ENCODE assay signal across 11 cellular contexts in genomic region chr10:133127291-133128125, GRCh38. TPM values are rescaled to one million over a fixed set of nuclear protein-coding genes. Genes with fewer than 3 reads are reported as not detected.
DNase-seq lines count a peak whose midpoint lies in the region; ATAC-seq and TF ChIP-seq lines count a peak whose summit lies in the region.
"Had no signal": no experiment of that assay in that cellular context is flagged by ENCODE, and none has a peak within 500 bp of the region (broad histone marks: within the 10 kb centered on the region; RNA-seq: fewer than 3 reads in every experiment).

No MANE protein-coding gene starts in this region.

- H3K36me3 ChIP-seq in CD8-positive, alpha-beta T cell (ENCODE audit: insufficient read depth, low read length) = no peaks in the 10 kb centered on the region
- H3K36me3 ChIP-seq in MG63 = no peaks in the 10 kb centered on the region
- H3K36me3 ChIP-seq: breast epithelium had no signal

- H3K4me3 ChIP-seq in CD8-positive, alpha-beta T cell (ENCODE audit: low read depth, low read length) = no peak overlapping the region
- no peak overlapping the region for H3K4me3 ChIP-seq in MG63
- H3K4me3 ChIP-seq: breast epithelium had no signal

- H3K4me1 Mint-ChIP-seq in CD8-positive, alpha-beta T cell (ENCODE audit: low read depth) = peaks cover 5% of the 10 kb centered on the region
- peaks cover 15% of the 10 kb centered on the region for H3K4me1 Mint-ChIP-seq in activated T-cell treated with anti-CD3 and anti-CD28 coated beads, Interleukin-2, amount 50 U/mL, for 72 hours (ENCODE audit: low read depth)
- peaks cover 1 to 11% (median 8%) of the 10 kb centered on the region in 4 donors for H3K4me1 Mint-ChIP-seq in naive thymus-derived CD8-positive, alpha-beta T cell

- no peak overlapping the region for H3K27ac ChIP-seq in CD8-positive, alpha-beta T cell (ENCODE audit: low read depth, low read length)
- H3K27ac ChIP-seq: breast epithelium had no signal

- H3K9me3 ChIP-seq in CD8-positive, alpha-beta T cell (ENCODE audit: low read length) = no peaks in the 10 kb centered on the region
- H3K9me3 ChIP-seq in MG63 = no peaks in the 10 kb centered on the region
- H3K9me3 ChIP-seq: breast epithelium had no signal

- H3K36me3 Mint-ChIP-seq in CD8-positive, alpha-beta T cell = no peaks in the 10 kb centered on the region
- no peaks in the 10 kb centered on the region for H3K36me3 Mint-ChIP-seq in activated T-cell treated with anti-CD3 and anti-CD28 coated beads, Interleukin-2, amount 50 U/mL, for 72 hours (ENCODE audit: insufficient read depth in 2 of 2)
- H3K36me3 Mint-ChIP-seq in naive thymus-derived CD8-positive, alpha-beta T cell = no peaks in the 10 kb centered on the region

- no peak for TF ChIP-seq CTCF in CD8-positive, alpha-beta T cell (IDR thresholded peaks at IDR 0.05)

- intact Hi-C loops in CD8-positive, alpha-beta T cell (cut with DNase I, micrococcal nuclease) = loop anchor here in 1 of 2 experiments (5.0 kb wide), 1 partner anchor 290 kb away; no protein-coding TSS in a partner anchor

- POLR2A ChIA-PET in CD8-positive, alpha-beta T cell (lab: Charles Lee) = no interaction called here
- POLR2A ChIA-PET in naive thymus-derived CD8-positive, alpha-beta T cell (lab: Charles Lee) = no interaction called here

- CTCF ChIA-PET in CD8-positive, alpha-beta T cell (lab: Charles Lee) = no interaction called here

- H3K4me3 Mint-ChIP-seq in CD8-positive, alpha-beta T cell = no peak overlapping the region
- H3K4me3 Mint-ChIP-seq in activated T-cell treated with anti-CD3 and anti-CD28 coated beads, Interleukin-2, amount 50 U/mL, for 72 hours = no peak overlapping the region
- H3K4me3 Mint-ChIP-seq in naive thymus-derived CD8-positive, alpha-beta T cell = no peak overlapping the region

- H3K27ac Mint-ChIP-seq in CD8-positive, alpha-beta T cell = no peak overlapping the region
- no peak overlapping the region for H3K27ac Mint-ChIP-seq in activated T-cell treated with anti-CD3 and anti-CD28 coated beads, Interleukin-2, amount 50 U/mL, for 72 hours
- H3K27ac Mint-ChIP-seq in naive thymus-derived CD8-positive, alpha-beta T cell = no peak overlapping the region

- no peaks in the 10 kb centered on the region for H3K9me3 Mint-ChIP-seq in CD8-positive, alpha-beta T cell
- H3K9me3 Mint-ChIP-seq in activated T-cell treated with anti-CD3 and anti-CD28 coated beads, Interleukin-2, amount 50 U/mL, for 72 hours = no peaks in the 10 kb centered on the region
- H3K9me3 Mint-ChIP-seq in naive thymus-derived CD8-positive, alpha-beta T cell = no peaks in the 10 kb centered on the region

- peaks cover 12% of the 10 kb centered on the region for H3K27me3 Mint-ChIP-seq in CD8-positive, alpha-beta T cell (ENCODE audit: low read depth)
- peaks cover 24% of the 10 kb centered on the region for H3K27me3 Mint-ChIP-seq in activated T-cell treated with anti-CD3 and anti-CD28 coated beads, Interleukin-2, amount 50 U/mL, for 72 hours (ENCODE audit: low read depth)
- H3K27me3 Mint-ChIP-seq in naive thymus-derived CD8-positive, alpha-beta T cell = peaks cover 5 to 36% (median 12%) of the 10 kb centered on the region in 5 donors

- no peaks in the 10 kb centered on the region for H3K4me1 ChIP-seq in CD8-positive, alpha-beta T cell (ENCODE audit: insufficient read depth, low read length)
- H3K4me1 ChIP-seq: breast epithelium had no signal

- peak; percentile 62 for ATAC-seq in CD8-positive, alpha-beta T cell
- peak in 1 of 2 donors; percentile 24 for ATAC-seq in activated T-cell treated with anti-CD3 and anti-CD28 coated beads, Interleukin-2, amount 50 U/mL, for 72 hours (replicated peaks in 1 of 2)
- ATAC-seq in naive thymus-derived CD8-positive, alpha-beta T cell = no peak
- ATAC-seq in HG02759 (IDR thresholded peaks at IDR 0.05; ENCODE audit: unreplicated experiment) (no peak), GM21737 (IDR thresholded peaks at IDR 0.05; ENCODE audit: unreplicated experiment) (no peak)

- DNase-seq in CD8-positive, alpha-beta T cell = peak in 3 of 7 experiments; percentile 14 to 38 (median 18)
- DNase-seq in MG63 = peak; percentile 34
- peak; percentile 33 to 49 for DNase-seq in activated T-cell treated with anti-CD3 and anti-CD28 coated beads, Interleukin-2, amount 50 U/mL, for 72 hours
- peak in 6 of 10 donors; percentile 11 to 48 (median 20) for DNase-seq in naive thymus-derived CD8-positive, alpha-beta T cell
- DNase-seq in mucosa of gallbladder (ENCODE audit: low spot score) = no peak
- DNase-seq in NCI-H2107 (lab: John Stamatoyannopoulos, UW) = no peak
- DNase-seq: DMS79, foreskin fibroblast had no signal

- H3K27me3 ChIP-seq in CD8-positive, alpha-beta T cell (ENCODE audit: insufficient read depth, low read length) = no peaks in the 10 kb centered on the region
- H3K27me3 ChIP-seq in MG63 = peaks cover 5% of the 10 kb centered on the region; the same call in 1 of the 2 replicates

RNA-seq across cellular contexts. Expression of gene KNDC1, which starts 32.5 kb away (rescaled TPM):
- not detected for total RNA-seq in CD8-positive, alpha-beta T cell
- total RNA-seq in MG63 (2014; rRNA removed; shearing (Covaris generic); ENCODE audit: low replicate concordance) = 0.92 and 1.5 TPM in 2 replicates
- 1 to 10 TPM in 1 of 2 donors, under 1 TPM in 1; 0.28 to 1.2 TPM for total RNA-seq in activated T-cell treated with anti-CD3 and anti-CD28 coated beads, Interleukin-2, amount 50 U/mL, for 72 hours
- total RNA-seq in naive thymus-derived CD8-positive, alpha-beta T cell = under 1 TPM in 1 of 2 experiments, not detected in 1; 0.49 TPM
- polyA plus RNA-seq in naive thymus-derived CD8-positive, alpha-beta T cell = not detected
- 5.2 TPM for total RNA-seq in mucosa of gallbladder

RNA-seq across cellular contexts. Expression of gene ADGRA1, which starts 39.8 kb away (rescaled TPM):
- not detected for total RNA-seq in CD8-positive, alpha-beta T cell
- not detected in 2 replicates for total RNA-seq in MG63 (2014; rRNA removed; shearing (Covaris generic); ENCODE audit: low replicate concordance)
- not detected for total RNA-seq in activated T-cell treated with anti-CD3 and anti-CD28 coated beads, Interleukin-2, amount 50 U/mL, for 72 hours
- not detected for total RNA-seq in naive thymus-derived CD8-positive, alpha-beta T cell
- not detected for polyA plus RNA-seq in naive thymus-derived CD8-positive, alpha-beta T cell
- not detected for total RNA-seq in mucosa of gallbladder

Comparison
In these comparisons a context has a peak if more than half of its experiments do, and no peak if none do; other contexts are left out.
1. DNase-seq: peak in MG63 (single experiment), activated T-cell treated with anti-CD3 and anti-CD28 coated beads, Interleukin-2, amount 50 U/mL, for 72 hours (2 of 2) and naive thymus-derived CD8-positive, alpha-beta T cell (6 of 10); none in mucosa of gallbladder (single experiment) and NCI-H2107 (single experiment).